In the genomic region with DNA sequence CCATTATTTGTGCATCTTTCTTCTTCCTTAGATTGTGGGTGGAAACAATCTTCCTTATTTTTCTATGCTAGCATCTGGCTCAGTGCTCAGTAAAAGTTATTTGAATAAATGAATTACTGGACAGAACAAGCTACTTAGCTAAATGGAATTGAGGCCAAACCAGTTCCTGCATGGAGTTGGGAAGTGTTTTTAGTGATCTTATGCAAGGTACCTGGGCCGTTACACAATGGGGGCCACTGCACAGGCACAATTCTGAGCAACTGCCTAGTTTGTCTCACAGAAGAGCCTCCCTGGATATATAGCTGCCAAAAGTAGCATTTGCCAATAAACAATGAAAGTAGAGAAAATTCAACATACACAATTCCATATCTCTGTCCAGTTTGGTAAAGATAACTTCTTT, we compare ENCODE assay signal across 15 cellular contexts. TPM values are rescaled to one million over a fixed set of nuclear protein-coding genes. Genes with fewer than 3 reads are reported as not detected.
DNase-seq lines count a peak whose midpoint lies in the region; ATAC-seq, FAIRE-seq and TF ChIP-seq lines count a peak whose summit lies in the region.
"Had no signal": no experiment of that assay in that cellular context is flagged by ENCODE, and none has a peak within 500 bp of the region (broad histone marks: within the 10 kb centered on the region; RNA-seq: fewer than 3 reads in every experiment).

No MANE protein-coding gene starts in this region.

- H3K36me3 ChIP-seq in H1 (ENCODE audit: control insufficient read depth in 2 of 4, insufficient read depth in 4 of 4, low read length in 3 of 4) (no peaks in the 10 kb centered on the region), lower lobe of right lung (no peaks in the 10 kb centered on the region)
- H3K36me3 ChIP-seq: BLaER1 treated with 17β-estradiol and CSF1 and Interleukin-3, amounts not matched to agents 10 nM and 100 nM had no signal

- no peak for TF ChIP-seq CTCF in H1 (IDR thresholded peaks at IDR 0.05; ENCODE audit: control extremely low read depth in 1 of 3, insufficient read depth in 1 of 3, low read depth in 1 of 3, low read length in 3 of 3)
- TF ChIP-seq CTCF in lower lobe of right lung (IDR thresholded peaks at IDR 0.05), result no peak

- no peak overlapping the region for H3K4ac ChIP-seq in H1 (replicated peaks; ENCODE audit: insufficient read length, low read depth, low read length)

- no peak overlapping the region for H3K14ac ChIP-seq in H1 (ENCODE audit: insufficient read length)

- DNase-seq in SKM-1 treated with dmso at 0.1 percent for 144 hours (lab: John Stamatoyannopoulos, UW; ENCODE audit: unreplicated experiment) (peak; percentile 23), SKM-1 (lab: John Stamatoyannopoulos, UW; ENCODE audit: unreplicated experiment) (no peak), H1 (ENCODE audit: low read depth in 1 of 2, low spot score in 2 of 2) (no peak), lower lobe of right lung (no peak)
- DNase-seq in activated CD4-positive, alpha-beta T cell treated with anti-CD3 and anti-CD28 coated beads, Interleukin-2, amount 10 ng/mL, durations not matched to agents 24 days and 14 days, result no peak
- DNase-seq: Calu3; CD8-positive, alpha-beta T cell; DMS79 treated with DMSO at 0.1 percent for 48 hours; GF-D8; HCEC 1CT; IMR-90 had no signal

- H3K18ac ChIP-seq in H1 (ENCODE audit: extremely low read depth, low read length), result no peak overlapping the region

- H3K56ac ChIP-seq in H1 (replicated peaks; ENCODE audit: insufficient read length, low read depth, low read length), result no peak overlapping the region

- no peak overlapping the region for H3K4me3 Mint-ChIP-seq in activated CD4-positive, alpha-beta T cell treated with anti-CD3 and anti-CD28 coated beads, Interleukin-2, amount 10 ng/mL, durations not matched to agents 24 days and 14 days
- H3K4me3 Mint-ChIP-seq: B cell; CD8-positive, alpha-beta T cell had no signal

- no peaks in the 10 kb centered on the region for H3K9me3 Mint-ChIP-seq in activated CD4-positive, alpha-beta T cell treated with anti-CD3 and anti-CD28 coated beads, Interleukin-2, amount 10 ng/mL, durations not matched to agents 24 days and 14 days
- H3K9me3 Mint-ChIP-seq: CD8-positive, alpha-beta T cell had no signal

- H3K27ac ChIP-seq in H1 (ENCODE audit: low read depth, low read length) (no peak overlapping the region), lower lobe of right lung (no peak overlapping the region)
- H3K27ac ChIP-seq: BLaER1 treated with 17β-estradiol and CSF1 and Interleukin-3, amounts not matched to agents 10 nM and 100 nM; HL-60 had no signal

- no peak overlapping the region for H2AK5ac ChIP-seq in H1 (ENCODE audit: low read depth, low read length)

- no peaks in the 10 kb centered on the region for H4K20me1 ChIP-seq in H1 (replicated peaks in 1 of 2; ENCODE audit: control insufficient read depth in 1 of 2, insufficient read depth in 2 of 2, low read length in 2 of 2)
- H4K20me1 ChIP-seq: BLaER1 treated with 17β-estradiol and CSF1 and Interleukin-3, amounts not matched to agents 10 nM and 100 nM had no signal

- H2BK15ac ChIP-seq in H1 (ENCODE audit: low read length), result no peak overlapping the region

- H4K8ac ChIP-seq in H1 (ENCODE audit: extremely low read depth, insufficient read depth, low read length), result no peak overlapping the region

- no peaks in the 10 kb centered on the region for H3K36me3 Mint-ChIP-seq in activated CD4-positive, alpha-beta T cell treated with anti-CD3 and anti-CD28 coated beads, Interleukin-2, amount 10 ng/mL, durations not matched to agents 24 days and 14 days (ENCODE audit: low read depth)
- H3K36me3 Mint-ChIP-seq: CD8-positive, alpha-beta T cell had no signal

- H3K4me1 Mint-ChIP-seq in activated CD4-positive, alpha-beta T cell treated with anti-CD3 and anti-CD28 coated beads, Interleukin-2, amount 10 ng/mL, durations not matched to agents 24 days and 14 days, result no peaks in the 10 kb centered on the region
- H3K4me1 Mint-ChIP-seq: B cell had no signal

- CTCF ChIA-PET in H1 (lab: Charles Lee; ENCODE audit: partially characterized antibody), result interaction anchor here (0.6 to 1.1 kb wide), 4 partner anchors 17 to 110 kb away, joined by 3 to 4 read pairs (median 4); no protein-coding TSS in a partner anchor

- H3K9ac ChIP-seq in H1 (replicated peaks in 1 of 4; ENCODE audit: extremely low read depth in 1 of 4, low read depth in 3 of 4, low read length in 3 of 4), result no peak overlapping the region
- H3K9ac ChIP-seq: BLaER1 treated with 17β-estradiol and CSF1 and Interleukin-3, amounts not matched to agents 10 nM and 100 nM had no signal

- H3K4me3 ChIP-seq in H1 (ENCODE audit: extremely low read depth in 1 of 4, insufficient read depth in 2 of 4, low read depth in 3 of 4, low read length in 4 of 4) (no peak overlapping the region), lower lobe of right lung (no peak overlapping the region)
- H3K4me3 ChIP-seq: BLaER1 treated with 17β-estradiol and CSF1 and Interleukin-3, amounts not matched to agents 10 nM and 100 nM had no signal

- 78% methylated on average over 1 of the region's 1 CpG; no CpG with 5 or more reads in 1 of the 2 experiments for WGBS in H1 (ENCODE audit: extremely low coverage in 1 of 2, insufficient coverage in 1 of 2, insufficient read length in 1 of 2, insufficient replicate concordance in 2 of 2, low coverage in 1 of 2, low lambda C conversion rate in 2 of 2, missing lambda C conversion rate in 1 of 2), 2 experiments

- no peak overlapping the region for H3K27ac Mint-ChIP-seq in activated CD4-positive, alpha-beta T cell treated with anti-CD3 and anti-CD28 coated beads, Interleukin-2, amount 10 ng/mL, durations not matched to agents 24 days and 14 days
- H3K27ac Mint-ChIP-seq: B cell; CD8-positive, alpha-beta T cell had no signal

- H3K27me3 Mint-ChIP-seq in activated CD4-positive, alpha-beta T cell treated with anti-CD3 and anti-CD28 coated beads, Interleukin-2, amount 10 ng/mL, durations not matched to agents 24 days and 14 days, result peaks cover 11% of the 10 kb centered on the region

- POLR2A ChIA-PET in H1 (lab: Charles Lee; ENCODE audit: partially characterized antibody), result interaction anchor here (7.2 kb wide), 1 partner anchor 27 kb away, joined by 72 read pairs; a partner anchor contains a TSS

- no peak for TF ChIP-seq RAD21 in H1 (IDR thresholded peaks at IDR 0.05 in 1 of 2, conservative IDR thresholded peaks at IDR 0.05 in 1 of 2; ENCODE audit: low read depth in 2 of 2, low read length in 2 of 2)

- TF ChIP-seq EP300 in H1 (IDR thresholded peaks at IDR 0.05; ENCODE audit: borderline replicate concordance in 1 of 2, low read depth in 2 of 2, low read length in 2 of 2), result no peak

- 0 out of 2 replicates have a peak overlapping the region, but pooled peaks have one; percentile 35 for H2BK5ac ChIP-seq in H1 (ENCODE audit: low read depth, low read length)

- H3K4me1 ChIP-seq in H1 (replicated peaks in 1 of 4; ENCODE audit: control insufficient read depth in 3 of 4, insufficient read depth in 4 of 4, low read length in 3 of 4), result peaks cover 0 to 24% (median 18%) of the 10 kb centered on the region in 4 experiments; a peak in 5 of 7 replicates
- H3K4me1 ChIP-seq in lower lobe of right lung, result no peaks in the 10 kb centered on the region
- H3K4me1 ChIP-seq: BLaER1 treated with 17β-estradiol and CSF1 and Interleukin-3, amounts not matched to agents 10 nM and 100 nM had no signal

- H4K91ac ChIP-seq in H1 (replicated peaks; ENCODE audit: insufficient read length, low read length), result no peak overlapping the region

- H4K5ac ChIP-seq in H1 (ENCODE audit: insufficient read length, low read depth, low read length), result no peak overlapping the region

- H3K79me1 ChIP-seq in H1 (ENCODE audit: low read depth, low read length), result no peaks in the 10 kb centered on the region

- H2BK20ac ChIP-seq in H1 (ENCODE audit: low read length), result no peak overlapping the region

- no peak for TF ChIP-seq POLR2A in H1 (IDR thresholded peaks at IDR 0.05; ENCODE audit: control extremely low read depth in 1 of 2, low read depth in 2 of 2, low read length in 2 of 2)

- H3K23ac ChIP-seq in H1 (ENCODE audit: insufficient read length), result no peak overlapping the region

- no peak overlapping the region for H2AFZ ChIP-seq in H1 (ENCODE audit: low read length)

- ATAC-seq in lower lobe of right lung (peak; percentile 30 to 65), HG03175 (IDR thresholded peaks at IDR 0.05; ENCODE audit: unreplicated experiment) (no peak)
- ATAC-seq: CD8-positive, alpha-beta T cell had no signal

- FAIRE-seq in H1 (lab: Jason Lieb, UNC), result no peak

- no peak overlapping the region for H2BK120ac ChIP-seq in H1 (replicated peaks; ENCODE audit: low read depth, low read length)

- H3K9me3 ChIP-seq in H1 (ENCODE audit: insufficient read depth in 2 of 2, low read depth in 1 of 2, low read length in 1 of 2), result no peaks in the 10 kb centered on the region
- H3K9me3 ChIP-seq in lower lobe of right lung, result no peaks in the 10 kb centered on the region
- H3K9me3 ChIP-seq: BLaER1 treated with 17β-estradiol and CSF1 and Interleukin-3, amounts not matched to agents 10 nM and 100 nM had no signal

- intact Hi-C loops in lower lobe of right lung (cut with DNase I), result no loop called here
- intact Hi-C loops in activated CD4-positive, alpha-beta T cell treated with anti-CD3 and anti-CD28 coated beads, Interleukin-2, amount 10 ng/mL, durations not matched to agents 24 days and 14 days (cut with micrococcal nuclease), result no loop called here

- no peak overlapping the region for H3K4me2 ChIP-seq in H1 (ENCODE audit: insufficient read depth in 1 of 2, low read depth in 2 of 2, low read length in 2 of 2)
- H3K4me2 ChIP-seq: BLaER1 treated with 17β-estradiol and CSF1 and Interleukin-3, amounts not matched to agents 10 nM and 100 nM had no signal

- no peak overlapping the region for H2BK12ac ChIP-seq in H1 (ENCODE audit: low read depth, low read length)

- no peaks in the 10 kb centered on the region for H3K79me2 ChIP-seq in H1 (ENCODE audit: control insufficient read depth in 1 of 2, insufficient read depth in 2 of 2, low read length in 2 of 2)

- H3K27me3 ChIP-seq in H1 (replicated peaks in 1 of 4; ENCODE audit: control insufficient read depth in 3 of 4, extremely low read depth in 1 of 4, insufficient read depth in 3 of 4, low read length in 3 of 4) (no peaks in the 10 kb centered on the region), lower lobe of right lung (ENCODE audit: low read depth) (no peaks in the 10 kb centered on the region)
- H3K27me3 ChIP-seq: BLaER1 treated with 17β-estradiol and CSF1 and Interleukin-3, amounts not matched to agents 10 nM and 100 nM had no signal

- no peaks in the 10 kb centered on the region for H3K23me2 ChIP-seq in H1 (ENCODE audit: low read depth, low read length)

RNA-seq across cellular contexts. Expression of a gene that starts 27.0 kb away (rescaled TPM):
- 536 and 539 TPM in 2 replicates for total RNA-seq in H1 (2021; fragmentation: NEBNext Ultra II Directional; extraction: Animal tissue kit (Norgen Biotek cat#: 25700))
- polyA plus RNA-seq in H1 (2011; rRNA removed), result 220 and 229 TPM in 2 replicates
- 513 TPM for polyA plus RNA-seq in H1 (2011; cell fraction: cytosol; rRNA removed)
- polyA plus RNA-seq in H1 (2011; cell fraction: nucleus; rRNA removed), result 129 TPM
- polyA plus RNA-seq in H1 (2012, experiment 1 of 2), result 435 to 536 TPM (median 461 TPM) in 4 replicates
- polyA plus RNA-seq in H1 (2012, experiment 2 of 2), result 73.0 TPM
- 541 TPM for polyA plus RNA-seq in H1 (2013, experiment 1 of 2)
- 542 TPM for polyA plus RNA-seq in H1 (2013, experiment 2 of 2)
- 94.6 and 100 TPM in 2 replicates for polyA minus RNA-seq in H1 (2011; rRNA and poly(A)+ RNA removed)
- polyA minus RNA-seq in H1 (2011; cell fraction: cytosol; rRNA and poly(A)+ RNA removed), result 229 TPM
- polyA minus RNA-seq in H1 (2011; cell fraction: nucleus; rRNA and poly(A)+ RNA removed), result 159 TPM
- 135 TPM for total RNA-seq in lower lobe of right lung
- 619 and 630 TPM in 2 replicates for total RNA-seq in activated CD4-positive, alpha-beta T cell treated with anti-CD3 and anti-CD28 coated beads, Interleukin-2, amount 10 ng/mL, durations not matched to agents 24 days and 14 days
